8 cellular contexts compared by ENCODE assay signal in genomic region chr3:45225465-45226205, GRCh38. TPM values are rescaled to one million over a fixed set of nuclear protein-coding genes. Genes with fewer than 3 reads are reported as not detected.
DNase-seq lines count a peak whose midpoint lies in the region; ATAC-seq and TF ChIP-seq lines count a peak whose summit lies in the region.

No MANE protein-coding gene starts in this region.

- TF ChIP-seq CTCF in WTC11 (IDR thresholded peaks at IDR 0.05) = no peak
- TF ChIP-seq CTCF in dorsolateral prefrontal cortex (IDR thresholded peaks at IDR 0.05 in 54 of 56, conservative IDR thresholded peaks at IDR 0.05 in 2 of 56; ENCODE audit: low read depth in 1 of 56, partially characterized antibody in 56 of 56) = no peak
- TF ChIP-seq CTCF in mesothelial cell of epicardium (IDR thresholded peaks at IDR 0.05; ENCODE audit: unreplicated experiment) = no peak
- TF ChIP-seq CTCF in tibial artery (IDR thresholded peaks at IDR 0.05) = no peak

- intact Hi-C loops in dorsolateral prefrontal cortex (cut with DNase I) = loop anchor here (2.0 to 10.0 kb wide), 7 partner anchors 183 to 699 kb away; no protein-coding TSS in a partner anchor
- intact Hi-C loops in tibial artery (cut with DNase I; ENCODE audit: low total_unique reads) = loop anchor here (10.0 kb wide), 1 partner anchor 279 kb away; no protein-coding TSS in a partner anchor

- H3K27me3 Mint-ChIP-seq in WTC11 (ENCODE audit: low read depth) = peaks cover 33% of the 10 kb centered on the region
- peaks cover 78% of the 10 kb centered on the region for H3K27me3 Mint-ChIP-seq in mesothelial cell of epicardium (ENCODE audit: low read depth)

- H3K27me3 ChIP-seq in dorsolateral prefrontal cortex (peaks cover 0 to 27% (median 0%) of the 10 kb centered on the region in 45 donors), tibial artery (peaks cover 0 to 48% of the 10 kb centered on the region in 2 donors)

- POLR2A ChIA-PET in WTC11 (lab: Charles Lee) = interaction anchor here (1.2 kb wide), 1 partner anchor 26 kb away, joined by 3 read pairs; no protein-coding TSS in a partner anchor

- H3K9me3 ChIP-seq in tibial artery = no peaks in the 10 kb centered on the region

- CTCF ChIA-PET in WTC11 (lab: Charles Lee) = interaction anchor here (0.6 to 7.3 kb wide), 15 partner anchors 11 to 535 kb away, joined by 3 to 80 read pairs (median 3); no protein-coding TSS in a partner anchor

- no peaks in the 10 kb centered on the region for H3K36me3 ChIP-seq in tibial artery

- no peaks in the 10 kb centered on the region for H3K9me3 Mint-ChIP-seq in WTC11
- H3K9me3 Mint-ChIP-seq in mesothelial cell of epicardium = no peaks in the 10 kb centered on the region

- H3K4me1 Mint-ChIP-seq in WTC11 (peaks cover 30% of the 10 kb centered on the region), mesothelial cell of epicardium (peaks cover 20% of the 10 kb centered on the region)

- H3K4me1 ChIP-seq in tibial artery = peaks cover 0 to 18% (median 6%) of the 10 kb centered on the region in 4 donors

- ATAC-seq in GM18907 (IDR thresholded peaks at IDR 0.05; ENCODE audit: unreplicated experiment) (peak; percentile 39), HG03196 (IDR thresholded peaks at IDR 0.05; ENCODE audit: unreplicated experiment) (peak; percentile 34), WTC11 (peak; percentile 8)

- H3K27ac Mint-ChIP-seq in WTC11 (no peak overlapping the region), mesothelial cell of epicardium (no peak overlapping the region)

- peak overlapping the region in 5 of 59 donors; percentile 35 to 59 (median 43) for H3K27ac ChIP-seq in dorsolateral prefrontal cortex
- no peak overlapping the region for H3K27ac ChIP-seq in tibial artery

- no peaks in the 10 kb centered on the region for H3K36me3 Mint-ChIP-seq in WTC11
- no peaks in the 10 kb centered on the region for H3K36me3 Mint-ChIP-seq in mesothelial cell of epicardium

- in situ Hi-C loops in ACHN (cut with HindIII; ENCODE audit: low pct_ligation_motif_present, low pct_unique_long_range_greater_than_20kb, low sequenced_read_pairs) = no loop called here

- DNase-seq in ACHN (peak; percentile 30), WTC11 (ENCODE audit: low spot score) (peak; percentile 40), dorsolateral prefrontal cortex (peak in 3 of 10 donors; percentile 5 to 47 (median 21)), mesothelial cell of epicardium (ENCODE audit: low spot score in 2 of 2, unreplicated experiment in 2 of 2) (peak in 1 of 2 experiments; percentile 54), tibial artery (no peak), medulla oblongata (ENCODE audit: extremely low spot score) (no peak)

- H3K4me3 ChIP-seq in dorsolateral prefrontal cortex (peak overlapping the region; percentile 34 to 75 (median 60)), tibial artery (peak overlapping the region; percentile 47 to 69)

- H3K4me3 Mint-ChIP-seq in WTC11 = peak overlapping the region; percentile 65
- peak overlapping the region; percentile 61 for H3K4me3 Mint-ChIP-seq in mesothelial cell of epicardium

TF ChIP-seq in WTC11, 78 proteins besides CTCF, POLR2A, EP300 and RAD21:
- TF ChIP-seq ETV6 (CRISPR knock-in tag; IDR thresholded peaks at IDR 0.05) (no peak), CREM (CRISPR knock-in tag; IDR thresholded peaks at IDR 0.05) (no peak), ZNF416 (CRISPR knock-in tag; IDR thresholded peaks at IDR 0.05) (no peak), TEAD1 (CRISPR knock-in tag; IDR thresholded peaks at IDR 0.05) (no peak), E2F1 (CRISPR knock-in tag; IDR thresholded peaks at IDR 0.05) (no peak), CBFB (CRISPR knock-in tag; IDR thresholded peaks at IDR 0.05; ENCODE audit: low read depth) (no peak), GTF2I (CRISPR knock-in tag; conservative IDR thresholded peaks at IDR 0.05) (no peak), KAT7 (CRISPR knock-in tag; IDR thresholded peaks at IDR 0.05; ENCODE audit: borderline replicate concordance) (no peak), ATF6 (CRISPR knock-in tag; IDR thresholded peaks at IDR 0.05) (no peak), FOXJ3 (CRISPR knock-in tag; IDR thresholded peaks at IDR 0.05; ENCODE audit: borderline replicate concordance) (no peak), CDX4 (CRISPR knock-in tag; IDR thresholded peaks at IDR 0.05; ENCODE audit: borderline replicate concordance) (no peak), SMAD3 (CRISPR knock-in tag; IDR thresholded peaks at IDR 0.05; ENCODE audit: borderline replicate concordance) (no peak), GRHL2 (CRISPR knock-in tag; IDR thresholded peaks at IDR 0.05; ENCODE audit: insufficient replicate concordance, severe bottlenecking) (no peak), ATF3 (CRISPR knock-in tag; conservative IDR thresholded peaks at IDR 0.05) (no peak), SOX15 (CRISPR knock-in tag; IDR thresholded peaks at IDR 0.05) (no peak), NFE2L1 (CRISPR knock-in tag; IDR thresholded peaks at IDR 0.05) (no peak)
- TF ChIP-seq, protein P1, sequence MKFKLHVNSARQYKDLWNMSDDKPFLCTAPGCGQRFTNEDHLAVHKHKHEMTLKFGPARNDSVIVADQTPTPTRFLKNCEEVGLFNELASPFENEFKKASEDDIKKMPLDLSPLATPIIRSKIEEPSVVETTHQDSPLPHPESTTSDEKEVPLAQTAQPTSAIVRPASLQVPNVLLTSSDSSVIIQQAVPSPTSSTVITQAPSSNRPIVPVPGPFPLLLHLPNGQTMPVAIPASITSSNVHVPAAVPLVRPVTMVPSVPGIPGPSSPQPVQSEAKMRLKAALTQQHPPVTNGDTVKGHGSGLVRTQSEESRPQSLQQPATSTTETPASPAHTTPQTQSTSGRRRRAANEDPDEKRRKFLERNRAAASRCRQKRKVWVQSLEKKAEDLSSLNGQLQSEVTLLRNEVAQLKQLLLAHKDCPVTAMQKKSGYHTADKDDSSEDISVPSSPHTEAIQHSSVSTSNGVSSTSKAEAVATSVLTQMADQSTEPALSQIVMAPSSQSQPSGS (CRISPR knock-in tag; IDR thresholded peaks at IDR 0.05; ENCODE audit: borderline replicate concordance, low read depth) = no peak

RNA-seq across cellular contexts. Expression of gene TMEM158, which starts 0.5 kb away (rescaled TPM):
- 17.9 to 19.0 TPM (median 18.5 TPM) in 3 replicates for total RNA-seq in WTC11 (2021)
- total RNA-seq in dorsolateral prefrontal cortex = 10 to 100 TPM in 111 of 120 experiments, 1 to 10 TPM in 9; 4.1 to 30.7 (median 14.7) TPM
- total RNA-seq in mesothelial cell of epicardium = 3.6 to 5.1 TPM (median 4.3 TPM) in 3 replicates

Comparison
In these comparisons a context has a peak if more than half of its experiments do, and no peak if none do; other contexts are left out.
1. DNase-seq: peak in ACHN (single experiment) and WTC11 (single experiment); none in tibial artery (0 of 2) and medulla oblongata (single experiment).
2. Peak in every context shown above with its lines, with median percentiles within 50 percentile points of each other: ATAC-seq.